Comparison of ENCODE assay signal across 22 cellular contexts in genomic region chr7:106327538-106328481, GRCh38. TPM values are rescaled to one million over a fixed set of nuclear protein-coding genes. Genes with fewer than 3 reads are reported as not detected.
DNase-seq lines count a peak whose midpoint lies in the region; ATAC-seq, FAIRE-seq and TF ChIP-seq lines count a peak whose summit lies in the region.
"Had no signal": no experiment of that assay in that cellular context is flagged by ENCODE, and none has a peak within 500 bp of the region (broad histone marks: within the 10 kb centered on the region; RNA-seq: fewer than 3 reads in every experiment).

No MANE protein-coding gene starts in this region.

- H3K4me3 ChIP-seq in K562 (no peak overlapping the region), HepG2 (replicated peaks in 1 of 3; ENCODE audit: insufficient read depth in 1 of 3, low read depth in 2 of 3, low read length in 3 of 3) (peak overlapping the region; percentile 38 to 63 (median 56)), smooth muscle cell (no peak overlapping the region), colonic mucosa (no peak overlapping the region)

- no peaks in the 10 kb centered on the region for H3K4me1 Mint-ChIP-seq in stimulated activated memory B cell treated with anti-CD40 and anti-IgM and Interleukin-4, amounts not matched to agents 10 μg/mL and 1 μg/mL and 100 μg/mL, for 72 hours

- peaks cover 10% of the 10 kb centered on the region for H3F3A ChIP-seq in smooth muscle cell (ENCODE audit: low read depth)

- no peaks in the 10 kb centered on the region for H4K20me1 ChIP-seq in K562 (replicated peaks; ENCODE audit: control insufficient read depth, insufficient read depth, low read length)
- H4K20me1 ChIP-seq in HepG2 (ENCODE audit: insufficient read depth, low read length) = no peaks in the 10 kb centered on the region
- H4K20me1 ChIP-seq in smooth muscle cell (ENCODE audit: low read depth) = no peaks in the 10 kb centered on the region

- no peak for FAIRE-seq in K562 (lab: Jason Lieb, UNC)
- FAIRE-seq in HepG2 (lab: Jason Lieb, UNC) = peak; percentile 4
- FAIRE-seq: H54 had no signal

- DNase-seq in K562 (ENCODE audit: extremely low read depth in 1 of 4, low spot score in 3 of 4) = no peak
- DNase-seq in HepG2 (ENCODE audit: low spot score) = peak; percentile 44
- no peak for DNase-seq in smooth muscle cell (lab: John Stamatoyannopoulos, UW; ENCODE audit: unreplicated experiment)
- no peak for DNase-seq in NOMO-1 treated with DMSO at 0.1 percent for 48 hours (lab: John Stamatoyannopoulos, UW; ENCODE audit: unreplicated experiment)
- no peak for DNase-seq in colonic mucosa
- no peak for DNase-seq in G401 (ENCODE audit: low spot score)
- DNase-seq: CD4-positive, CD25-positive, alpha-beta regulatory T cell; COR-L47; DMS79; NCI-H1105 treated with DMSO at 0.1 percent for 48 hours; NCI-H2029 treated with DMSO at 0.1 percent for 48 hours; NCI-H2171; NCI-H345; NCI-H524; NCI-H774; OCI-M1 had no signal

- no peak overlapping the region for H3K27ac Mint-ChIP-seq in stimulated activated memory B cell treated with anti-CD40 and anti-IgM and Interleukin-4, amounts not matched to agents 10 μg/mL and 1 μg/mL and 100 μg/mL, for 72 hours
- H3K27ac Mint-ChIP-seq: CD4-positive, CD25-positive, alpha-beta regulatory T cell had no signal

- 0 out of 3 replicates have a peak, but pooled peaks have one; percentile 21 for ATAC-seq in K562
- peak; percentile 93 for ATAC-seq in HepG2
- no peak for ATAC-seq in stimulated activated memory B cell treated with anti-CD40 and anti-IgM and Interleukin-4, amounts not matched to agents 10 μg/mL and 1 μg/mL and 100 μg/mL, for 72 hours
- ATAC-seq: Right ventricle myocardium inferior had no signal

- H3K79me2 ChIP-seq in K562 (ENCODE audit: control insufficient read depth, insufficient read depth, low read length) (no peaks in the 10 kb centered on the region), HepG2 (ENCODE audit: insufficient read depth, low read length) (no peaks in the 10 kb centered on the region), smooth muscle cell (ENCODE audit: low read depth) (no peaks in the 10 kb centered on the region)

- no peaks in the 10 kb centered on the region for H3K27me3 ChIP-seq in K562 (ENCODE audit: control insufficient read depth in 2 of 2, insufficient read depth in 2 of 2, low read length in 2 of 2)
- H3K27me3 ChIP-seq in HepG2 (ENCODE audit: control insufficient read depth in 1 of 2, insufficient read depth in 2 of 2, low read length in 2 of 2) = no peaks in the 10 kb centered on the region; a peak in 1 of 5 replicates
- H3K27me3 ChIP-seq in smooth muscle cell (ENCODE audit: low read depth) = no peaks in the 10 kb centered on the region
- no peaks in the 10 kb centered on the region for H3K27me3 ChIP-seq in colonic mucosa

- intact Hi-C loops in K562 (cut with micrococcal nuclease) (no loop called here), HepG2 (cut with micrococcal nuclease; ENCODE audit: unreplicated experiment) (loop anchor here (2.0 kb wide), 1 partner anchor 43 kb away; the partner anchor contains the start of gene NAMPT), colonic mucosa (cut with DNase I) (no loop called here)

- TF ChIP-seq CTCF in C4-2B (conservative IDR thresholded peaks at IDR 0.05) = no peak
- TF ChIP-seq CTCF in K562 (IDR thresholded peaks at IDR 0.05 in 2 of 3, conservative IDR thresholded peaks at IDR 0.05 in 1 of 3; ENCODE audit: insufficient read depth in 2 of 3, low read depth in 1 of 3, low read length in 3 of 3) = no peak
- no peak for TF ChIP-seq CTCF in HepG2 (CRISPR knock-in tag; IDR thresholded peaks at IDR 0.05)
- no peak for TF ChIP-seq CTCF in smooth muscle cell (IDR thresholded peaks at IDR 0.05; ENCODE audit: borderline replicate concordance, insufficient read depth, poor library complexity, severe bottlenecking)
- TF ChIP-seq CTCF in colonic mucosa (IDR thresholded peaks at IDR 0.05) = no peak

- H3K27me3 Mint-ChIP-seq in stimulated activated memory B cell treated with anti-CD40 and anti-IgM and Interleukin-4, amounts not matched to agents 10 μg/mL and 1 μg/mL and 100 μg/mL, for 72 hours = no peaks in the 10 kb centered on the region
- H3K27me3 Mint-ChIP-seq: CD4-positive, CD25-positive, alpha-beta regulatory T cell had no signal

- H3K4me1 ChIP-seq in K562 (replicated peaks in 1 of 2; ENCODE audit: control insufficient read depth in 2 of 2, insufficient read depth in 2 of 2, low read length in 2 of 2) (no peaks in the 10 kb centered on the region; a peak in 1 of 5 replicates), HepG2 (ENCODE audit: insufficient read depth, low read length) (peaks cover 32% of the 10 kb centered on the region), smooth muscle cell (ENCODE audit: low read depth) (peaks cover 9% of the 10 kb centered on the region), colonic mucosa (no peaks in the 10 kb centered on the region)

- H3K4me3 Mint-ChIP-seq in stimulated activated memory B cell treated with anti-CD40 and anti-IgM and Interleukin-4, amounts not matched to agents 10 μg/mL and 1 μg/mL and 100 μg/mL, for 72 hours = no peak overlapping the region
- H3K4me3 Mint-ChIP-seq: CD4-positive, CD25-positive, alpha-beta regulatory T cell had no signal

- no peaks in the 10 kb centered on the region for H3K9me3 Mint-ChIP-seq in stimulated activated memory B cell treated with anti-CD40 and anti-IgM and Interleukin-4, amounts not matched to agents 10 μg/mL and 1 μg/mL and 100 μg/mL, for 72 hours

- TF ChIP-seq POLR2A in K562 (conservative IDR thresholded peaks at IDR 0.05) = no peak
- no peak for TF ChIP-seq POLR2A in HepG2 (IDR thresholded peaks at IDR 0.05; ENCODE audit: insufficient read depth in 1 of 2, low read depth in 2 of 2, low read length in 2 of 2)

- BruUV-seq in K562 (replicated peaks; lab: Mats Ljungman, UMichigan) (no TSS peak), HepG2 (replicated peaks; lab: Mats Ljungman, UMichigan) (no TSS peak)

- TF ChIP-seq RAD21 in K562 (CRISPR knock-in tag; conservative IDR thresholded peaks at IDR 0.05 in 1 of 2, IDR thresholded peaks at IDR 0.05 in 1 of 2) (no peak), HepG2 (CRISPR knock-in tag; IDR thresholded peaks at IDR 0.05) (no peak)

- 19% methylated on average over 11 of the region's 11 CpGs for WGBS in K562 (ENCODE audit: insufficient coverage, low coverage, missing lambda C conversion rate)
- 10% methylated on average over 11 of the region's 11 CpGs for WGBS in HepG2 (ENCODE audit: low lambda C conversion rate)
- 85% methylated on average over 11 of the region's 11 CpGs for WGBS in smooth muscle cell (ENCODE audit: low lambda C conversion rate)

- peak overlapping the region; percentile 23; the same call in 1 of the 2 replicates for H2AFZ ChIP-seq in K562 (ENCODE audit: low read depth, low read length)
- H2AFZ ChIP-seq in HepG2 (ENCODE audit: low read length) = peak overlapping the region; percentile 77
- H2AFZ ChIP-seq in smooth muscle cell (ENCODE audit: low read depth) = peak overlapping the region; percentile 33

- POLR2A ChIA-PET in K562 (lab: Yijun Ruan, JAX) = interaction anchor here (1.4 kb wide), 1 partner anchor 42 kb away, joined by 4 read pairs; the partner anchor contains the start of gene NAMPT
- POLR2A ChIA-PET in HepG2 (lab: Yijun Ruan, JAX) = interaction anchor here (1.7 kb wide), 1 partner anchor 43 kb away, joined by 8 read pairs; the partner anchor contains the start of gene NAMPT

- no peaks in the 10 kb centered on the region for H3K36me3 ChIP-seq in K562 (ENCODE audit: control insufficient read depth, insufficient read depth, low read length)
- no peaks in the 10 kb centered on the region for H3K36me3 ChIP-seq in HepG2 (replicated peaks in 1 of 2; ENCODE audit: control insufficient read depth in 1 of 2, insufficient read depth in 2 of 2, low read length in 2 of 2)
- H3K36me3 ChIP-seq in smooth muscle cell (ENCODE audit: low read depth) = no peaks in the 10 kb centered on the region
- H3K36me3 ChIP-seq in colonic mucosa = no peaks in the 10 kb centered on the region

- no peaks in the 10 kb centered on the region for H3K36me3 Mint-ChIP-seq in stimulated activated memory B cell treated with anti-CD40 and anti-IgM and Interleukin-4, amounts not matched to agents 10 μg/mL and 1 μg/mL and 100 μg/mL, for 72 hours
- H3K36me3 Mint-ChIP-seq: CD4-positive, CD25-positive, alpha-beta regulatory T cell had no signal

- no peak overlapping the region for H3K4me2 ChIP-seq in K562 (ENCODE audit: insufficient read depth, low read length)
- peak overlapping the region; percentile 91 for H3K4me2 ChIP-seq in HepG2 (ENCODE audit: low read depth, low read length)
- H3K4me2 ChIP-seq in smooth muscle cell = no peak overlapping the region
- H3K4me2 ChIP-seq: KMS-11 had no signal

- CTCF ChIA-PET in K562 (lab: Yijun Ruan, JAX; ENCODE audit: low intra/inter-chr PET ratio) (no interaction called here), HepG2 (lab: Yijun Ruan, JAX; ENCODE audit: low intra/inter-chr PET ratio, low total read pairs) (no interaction called here)

- no peaks in the 10 kb centered on the region for H3K9me1 ChIP-seq in K562 (ENCODE audit: control insufficient read depth, insufficient read depth, low read length)

- in situ Hi-C loops in K562 (cut with MboI) (no loop called here), HepG2 (cut with HindIII; ENCODE audit: extremely low pct_ligation_motif_present, low pct_unique_long_range_greater_than_20kb) (no loop called here), G401 (cut with HindIII; ENCODE audit: low sequenced_read_pairs) (no loop called here)

- H3K9ac ChIP-seq in K562 (ENCODE audit: insufficient read depth in 1 of 2, low read depth in 2 of 2, low read length in 2 of 2) (no peak overlapping the region), HepG2 (ENCODE audit: insufficient read depth, low read depth, low read length) (peak overlapping the region; percentile 31), smooth muscle cell (ENCODE audit: low read depth) (no peak overlapping the region), colonic mucosa (ENCODE audit: low read depth in 2 of 2, low read length in 2 of 2) (no peak overlapping the region)
- H3K9ac ChIP-seq: KMS-11 had no signal

- TF ChIP-seq EP300 in K562 (IDR thresholded peaks at IDR 0.05; ENCODE audit: low read length) = no peak
- TF ChIP-seq EP300 in HepG2 (IDR thresholded peaks at IDR 0.05; ENCODE audit: low read depth in 2 of 2, low read length in 2 of 2) = peak in 1 of 2 experiments; percentile 36; a peak in 1 of 4 replicates
- TF ChIP-seq EP300 in HepG2 (CRISPR knock-in tag; IDR thresholded peaks at IDR 0.05; ENCODE audit: borderline replicate concordance) = no peak

- no peaks in the 10 kb centered on the region for H3K9me3 ChIP-seq in K562 (replicated peaks; ENCODE audit: control insufficient read depth, insufficient read depth, low read depth, low read length)
- no peaks in the 10 kb centered on the region for H3K9me3 ChIP-seq in HepG2 (ENCODE audit: low read length)
- H3K9me3 ChIP-seq in smooth muscle cell (replicated peaks; ENCODE audit: low read depth) = no peaks in the 10 kb centered on the region
- H3K9me3 ChIP-seq in colonic mucosa = no peaks in the 10 kb centered on the region

- H3K27ac ChIP-seq in C4-2B (peak overlapping the region; percentile 30), K562 (ENCODE audit: extremely low read depth, low read depth, low read length) (no peak overlapping the region), HepG2 (ENCODE audit: extremely low read length, insufficient read depth, low read length) (peak overlapping the region; percentile 81), smooth muscle cell (ENCODE audit: low read depth) (peak overlapping the region; percentile 97), colonic mucosa (no peak overlapping the region)
- H3K27ac ChIP-seq: HL-60, KMS-11 had no signal

RNA-seq across cellular contexts. Expression of gene NAMPT, which starts 43.0 kb away (rescaled TPM):
- 53.3 and 184 TPM in 2 replicates for total RNA-seq in K562 (2011; cell fraction: chromatin; rRNA removed; ENCODE audit: low replicate concordance)
- total RNA-seq in K562 (2011; cell fraction: nucleolus; rRNA removed) = 23.0 and 32.8 TPM in 2 replicates
- total RNA-seq in K562 (2011; cell fraction: nucleoplasm; rRNA removed) = 75.4 and 125 TPM in 2 replicates
- 61.4 and 71.7 TPM in 2 replicates for total RNA-seq in K562 (2014; rRNA removed)
- total RNA-seq in K562 (2014; rRNA removed; fragmentation: Illumina TruSeq; extraction: Trizol) = 160 and 179 TPM in 2 replicates
- 134 and 151 TPM in 2 replicates for total RNA-seq in K562 (2015; rRNA removed; fragmentation: Illumina TruSeq; extraction: Trizol)
- total RNA-seq in K562 (2021) = 134 and 150 TPM in 2 replicates
- 70.1 and 106 TPM in 2 replicates for polyA plus RNA-seq in K562 (2011; rRNA removed)
- polyA plus RNA-seq in K562 (2011; cell fraction: cytosol; rRNA removed) = 16.2 and 27.0 TPM in 2 replicates
- polyA plus RNA-seq in K562 (2011; cell fraction: nucleus; rRNA removed) = 20.3 and 26.6 TPM in 2 replicates
- 86.7 and 97.4 TPM in 2 replicates for polyA plus RNA-seq in K562 (2012)
- 113 and 133 TPM in 2 replicates for polyA plus RNA-seq in K562 (2014; fragmentation: Illumina TruSeq; extraction: Trizol)
- polyA plus RNA-seq in K562 (2014; fragmentation: Nextera tagmentation; extraction: Ambion mirVana) = 10 to 100 TPM; 41.1 to 56.6 TPM
- 79.6 and 90.7 TPM in 2 replicates for polyA plus RNA-seq in K562 (2014; rRNA removed)
- 158 and 163 TPM in 2 replicates for polyA minus RNA-seq in K562 (2011; rRNA and poly(A)+ RNA removed)
- 86.7 and 104 TPM in 2 replicates for polyA minus RNA-seq in K562 (2011; cell fraction: cytosol; rRNA and poly(A)+ RNA removed)
- 62.3 and 99.6 TPM in 2 replicates for polyA minus RNA-seq in K562 (2011; cell fraction: nucleus; rRNA and poly(A)+ RNA removed)
- 67.7 and 105 TPM in 2 replicates for total RNA-seq in HepG2 (2016; rRNA removed; fragmentation: Illumina TruSeq; extraction: Trizol)
- total RNA-seq in HepG2 (2016; cell fraction: cytosol; rRNA removed; fragmentation: Illumina TruSeq; extraction: Trizol; ENCODE audit: low read depth) = 13.0 and 13.4 TPM in 2 replicates
- total RNA-seq in HepG2 (2016; cell fraction: insoluble cytoplasmic fraction; rRNA removed; fragmentation: Illumina TruSeq; extraction: Trizol) = 64.2 and 94.5 TPM in 2 replicates
- total RNA-seq in HepG2 (2016; cell fraction: membrane; rRNA removed; fragmentation: Illumina TruSeq; extraction: Trizol) = 33.7 and 41.5 TPM in 2 replicates
- 43.1 and 45.4 TPM in 2 replicates for total RNA-seq in HepG2 (2016; cell fraction: nucleus; rRNA removed; fragmentation: Illumina TruSeq; extraction: Trizol)
- 10.4 and 15.8 TPM in 2 replicates for polyA plus RNA-seq in HepG2 (2011; rRNA removed)
- 6.9 and 10.2 TPM in 2 replicates for polyA plus RNA-seq in HepG2 (2011; cell fraction: cytosol; rRNA removed)
- polyA plus RNA-seq in HepG2 (2011; cell fraction: nucleus; rRNA removed) = 4.5 and 9.2 TPM in 2 replicates
- 32.6 and 38.7 TPM in 2 replicates for polyA plus RNA-seq in HepG2 (2012)
- 7.8 and 8.1 TPM in 2 replicates for polyA plus RNA-seq in HepG2 (2016; cell fraction: cytosol; fragmentation: Illumina TruSeq; extraction: Trizol; ENCODE audit: low read depth)
- polyA plus RNA-seq in HepG2 (2016; cell fraction: insoluble cytoplasmic fraction; fragmentation: Illumina TruSeq; extraction: Trizol; ENCODE audit: low read depth) = 74.3 and 76.8 TPM in 2 replicates
- 14.5 and 16.2 TPM in 2 replicates for polyA plus RNA-seq in HepG2 (2016; cell fraction: membrane; fragmentation: Illumina TruSeq; extraction: Trizol; ENCODE audit: low read depth)
- 23.2 and 29.2 TPM in 2 replicates for polyA plus RNA-seq in HepG2 (2016; cell fraction: nucleus; fragmentation: Illumina TruSeq; extraction: Trizol; ENCODE audit: insufficient read depth, low read depth)
- 7.5 and 29.2 TPM in 2 replicates for polyA minus RNA-seq in HepG2 (2011; rRNA and poly(A)+ RNA removed; ENCODE audit: low replicate concordance)
- polyA minus RNA-seq in HepG2 (2011; cell fraction: cytosol; rRNA and poly(A)+ RNA removed) = 43.6 and 50.5 TPM in 2 replicates
- 56.3 and 66.5 TPM in 2 replicates for polyA minus RNA-seq in HepG2 (2011; cell fraction: nucleus; rRNA and poly(A)+ RNA removed)
- total RNA-seq in smooth muscle cell = 189 and 239 TPM in 2 replicates
- polyA plus RNA-seq in smooth muscle cell = 49.1 and 53.3 TPM in 2 replicates
- 100 to 1,000 TPM in 1 of 2 donors, 10 to 100 TPM in 1; 88.6 to 273 TPM for total RNA-seq in colonic mucosa
- 107 and 111 TPM in 2 replicates for total RNA-seq in G401 (2014; rRNA removed; shearing (Covaris generic))

Comparison
In these comparisons a context has a peak if more than half of its experiments do, and no peak if none do; other contexts are left out.
1. H3K27ac ChIP-seq: peak in C4-2B (single experiment), HepG2 (single experiment) and smooth muscle cell (single experiment); none in K562 (single experiment) and colonic mucosa (single experiment).
2. H2AFZ ChIP-seq: peak in every context shown above with its lines; median percentile 77 in HepG2; 33 in smooth muscle cell; 23 in K562.
3. H3K4me3 ChIP-seq: peak in HepG2 (3 of 3); none in K562 (single experiment), smooth muscle cell (single experiment) and colonic mucosa (single experiment).